Comparison of ENCODE assay signal across 8 cellular contexts in genomic region chr12:49088190-49088931, GRCh38. TPM values are rescaled to one million over a fixed set of nuclear protein-coding genes. Genes with fewer than 3 reads are reported as not detected.
A peak's percentile ranks its signal among the peaks of the same experiment; 100 is the strongest.
DNase-seq lines count a peak whose midpoint lies in the region; ATAC-seq, FAIRE-seq and TF ChIP-seq lines count a peak whose summit lies in the region.

No MANE protein-coding gene starts in this region.

- H3K9me1 ChIP-seq in endothelial cell of umbilical vein (replicated peaks; ENCODE audit: control insufficient read depth, extremely low read depth, insufficient read depth, low read length), result no peaks in the 10 kb centered on the region

- no peaks in the 10 kb centered on the region for H3K79me2 ChIP-seq in endothelial cell of umbilical vein (ENCODE audit: control insufficient read depth, insufficient read depth, low read length)

- CTCF ChIA-PET in CD8-positive, alpha-beta T cell (lab: Charles Lee), result interaction anchor here (0.6 to 6.8 kb wide), 45 partner anchors 8 to 201 kb away, joined by 3 to 153 read pairs (median 5); partner anchors contain the start of genes DDN, DHH, LMBR1L and RHEBL1
- CTCF ChIA-PET in activated CD8-positive, alpha-beta memory T cell treated with anti-CD3 and anti-CD28 coated beads, Interleukin-2, amount 10 ng/mL, durations not matched to agents 7 days and 5 days (lab: Charles Lee), result interaction anchor here (0.5 to 6.7 kb wide), 52 partner anchors 9 to 272 kb away, joined by 3 to 179 read pairs (median 4); partner anchors contain the start of genes ARF3, DDN, DHH and KMT2D
- CTCF ChIA-PET in endothelial cell of umbilical vein (lab: Charles Lee), result interaction anchor here (0.6 to 6.5 kb wide), 29 partner anchors 9 to 259 kb away, joined by 3 to 248 read pairs (median 7); partner anchors contain the start of genes LMBR1L, RHEBL1, TUBA1A and TUBA1B

- H3K27me3 ChIP-seq in CD8-positive, alpha-beta T cell (ENCODE audit: insufficient read depth, low read length), result peaks cover 45% of the 10 kb centered on the region
- H3K27me3 ChIP-seq in NT2/D1 (ENCODE audit: insufficient read depth, insufficient read length) (peaks cover 73% of the 10 kb centered on the region), endothelial cell of umbilical vein (ENCODE audit: control insufficient read depth in 2 of 2, insufficient read depth in 2 of 2, low read length in 2 of 2) (no peaks in the 10 kb centered on the region)

- peak; percentile 99 for FAIRE-seq in endothelial cell of umbilical vein (lab: Jason Lieb, UNC)

- H4K20me1 ChIP-seq in endothelial cell of umbilical vein (replicated peaks; ENCODE audit: control insufficient read depth, extremely low read depth, insufficient read depth, low read length), result no peaks in the 10 kb centered on the region

- H3K27ac Mint-ChIP-seq in CD8-positive, alpha-beta T cell, result no peak overlapping the region
- H3K27ac Mint-ChIP-seq in activated CD8-positive, alpha-beta memory T cell treated with anti-CD3 and anti-CD28 coated beads, Interleukin-2, amount 10 ng/mL, durations not matched to agents 7 days and 5 days, result peak overlapping the region; percentile 6

- no peak overlapping the region for H3K4me3 ChIP-seq in CD8-positive, alpha-beta T cell (ENCODE audit: low read depth, low read length)
- H3K4me3 ChIP-seq in NT2/D1 (ENCODE audit: insufficient read length, low read depth), result no peak overlapping the region
- H3K4me3 ChIP-seq in endothelial cell of umbilical vein (replicated peaks in 1 of 3; ENCODE audit: insufficient read depth in 1 of 3, low read depth in 1 of 3, low read length in 3 of 3), result no peak overlapping the region

- intact Hi-C loops in CD8-positive, alpha-beta T cell (cut with DNase I, micrococcal nuclease), result loop anchor here (1.0 to 2.0 kb wide), 7 partner anchors 19 to 147 kb away; partner anchors contain the start of genes LMBR1L (in 1 of the 2), RHEBL1 (in 1 of the 2) and TUBA1A (in 1 of the 2)
- intact Hi-C loops in endothelial cell of umbilical vein (cut with micrococcal nuclease), result loop anchor here (1.0 to 2.0 kb wide), 4 partner anchors 10 to 147 kb away; partner anchors contain the start of gene TUBA1B

- ATAC-seq in CD8-positive, alpha-beta T cell, result peak; percentile 88
- ATAC-seq in GM21390 (IDR thresholded peaks at IDR 0.05; ENCODE audit: unreplicated experiment), result peak; percentile 85
- ATAC-seq in activated CD8-positive, alpha-beta memory T cell treated with anti-CD3 and anti-CD28 coated beads, Interleukin-2, amount 10 ng/mL, durations not matched to agents 7 days and 5 days, result peak; percentile 86

- H3K9me3 ChIP-seq in CD8-positive, alpha-beta T cell (ENCODE audit: low read length), result no peaks in the 10 kb centered on the region
- H3K9me3 ChIP-seq in NT2/D1 (ENCODE audit: insufficient read depth, low read length) (no peaks in the 10 kb centered on the region; the same call in 1 of the 2 replicates), endothelial cell of umbilical vein (replicated peaks; ENCODE audit: control insufficient read depth, insufficient read depth, low read length) (no peaks in the 10 kb centered on the region)

- dilution Hi-C loops in endothelial cell of umbilical vein (cut with MboI; ENCODE audit: extremely low pct_ligation_motif_present, low sequenced_read_pairs), result no loop called here

- peaks cover 44% of the 10 kb centered on the region for H3K27me3 Mint-ChIP-seq in CD8-positive, alpha-beta T cell (ENCODE audit: low read depth)
- H3K27me3 Mint-ChIP-seq in activated CD8-positive, alpha-beta memory T cell treated with anti-CD3 and anti-CD28 coated beads, Interleukin-2, amount 10 ng/mL, durations not matched to agents 7 days and 5 days, result peaks cover 45% of the 10 kb centered on the region

- peaks cover 45% of the 10 kb centered on the region for H3K4me1 ChIP-seq in CD8-positive, alpha-beta T cell (ENCODE audit: insufficient read depth, low read length)
- H3K4me1 ChIP-seq in NT2/D1 (ENCODE audit: insufficient read depth, insufficient read length) (peaks cover 3% of the 10 kb centered on the region), endothelial cell of umbilical vein (ENCODE audit: control insufficient read depth, extremely low read depth, insufficient read depth, low read length) (peaks cover 39% of the 10 kb centered on the region)

- H3K27ac ChIP-seq in CD8-positive, alpha-beta T cell (ENCODE audit: low read depth, low read length), result no peak overlapping the region
- H3K27ac ChIP-seq in endothelial cell of umbilical vein (ENCODE audit: insufficient read depth, low read depth, low read length), result no peak overlapping the region

- no peak for TF ChIP-seq POLR2A in endothelial cell of umbilical vein (IDR thresholded peaks at IDR 0.05; ENCODE audit: low read depth, low read length)

- no peaks in the 10 kb centered on the region for H3K9me3 Mint-ChIP-seq in CD8-positive, alpha-beta T cell
- no peaks in the 10 kb centered on the region for H3K9me3 Mint-ChIP-seq in activated CD8-positive, alpha-beta memory T cell treated with anti-CD3 and anti-CD28 coated beads, Interleukin-2, amount 10 ng/mL, durations not matched to agents 7 days and 5 days (ENCODE audit: low read depth)

- no TSS peak for BruUV-seq in endothelial cell of umbilical vein (replicated peaks; lab: Mats Ljungman, UMichigan)

- H2AFZ ChIP-seq in endothelial cell of umbilical vein (ENCODE audit: low read depth, low read length), result peak overlapping the region; percentile 64

- H3K9ac ChIP-seq in NT2/D1 (ENCODE audit: insufficient read length, low read depth) (no peak overlapping the region), endothelial cell of umbilical vein (replicated peaks; ENCODE audit: extremely low read depth, insufficient read depth, low read length) (no peak overlapping the region)

- H3K4me3 Mint-ChIP-seq in CD8-positive, alpha-beta T cell, result no peak overlapping the region
- no peak overlapping the region for H3K4me3 Mint-ChIP-seq in activated CD8-positive, alpha-beta memory T cell treated with anti-CD3 and anti-CD28 coated beads, Interleukin-2, amount 10 ng/mL, durations not matched to agents 7 days and 5 days

- H3K4me2 ChIP-seq in endothelial cell of umbilical vein (ENCODE audit: insufficient read depth, low read length), result peak overlapping the region; percentile 18

- TF ChIP-seq CTCF in CD8-positive, alpha-beta T cell (IDR thresholded peaks at IDR 0.05), result peak; percentile 79
- TF ChIP-seq CTCF in endothelial cell of umbilical vein (IDR thresholded peaks at IDR 0.05; ENCODE audit: extremely low read depth in 1 of 2, insufficient read depth in 1 of 2, low read depth in 1 of 2, low read length in 2 of 2), result peak; percentile 90 to 95

- POLR2A ChIA-PET in CD8-positive, alpha-beta T cell (lab: Charles Lee), result interaction anchor here (0.8 to 1.4 kb wide), 2 partner anchors 42 to 147 kb away, joined by 4 to 13 read pairs; partner anchors contain the start of gene TUBA1B
- POLR2A ChIA-PET in endothelial cell of umbilical vein (lab: Charles Lee), result interaction anchor here (0.6 to 1.5 kb wide), 8 partner anchors 10 to 100 kb away, joined by 3 to 12 read pairs (median 4); partner anchors contain the start of genes RHEBL1 and TUBA1B

- DNase-seq in CD8-positive, alpha-beta T cell, result peak; percentile 19 to 81 (median 69)
- peak; percentile 91 for DNase-seq in HuH-7 (ENCODE audit: low spot score)
- DNase-seq in NT2/D1 (ENCODE audit: low read depth, low spot score), result peak; percentile 69
- peak; percentile 82 for DNase-seq in activated CD8-positive, alpha-beta memory T cell treated with anti-CD3 and anti-CD28 coated beads, Interleukin-2, amount 10 ng/mL, durations not matched to agents 7 days and 5 days
- peak; percentile 91 for DNase-seq in endothelial cell of umbilical vein (ENCODE audit: low read depth, low spot score)
- peak; percentile 63 for DNase-seq in mucosa of gallbladder (ENCODE audit: low spot score)
- peak; percentile 31 to 51 for DNase-seq in stimulated activated CD8-positive, alpha-beta memory T cell treated with anti-CD3 and anti-CD28 coated beads, Interleukin-7, amount 100 ng/mL, for 1 hour (ENCODE audit: low read depth in 2 of 2)

- H3K36me3 Mint-ChIP-seq in CD8-positive, alpha-beta T cell, result no peaks in the 10 kb centered on the region
- H3K36me3 Mint-ChIP-seq in activated CD8-positive, alpha-beta memory T cell treated with anti-CD3 and anti-CD28 coated beads, Interleukin-2, amount 10 ng/mL, durations not matched to agents 7 days and 5 days, result no peaks in the 10 kb centered on the region

- no peaks in the 10 kb centered on the region for H3K36me3 ChIP-seq in CD8-positive, alpha-beta T cell (ENCODE audit: insufficient read depth, low read length)
- no peaks in the 10 kb centered on the region for H3K36me3 ChIP-seq in NT2/D1 (ENCODE audit: insufficient read depth, insufficient read length, low read length)
- H3K36me3 ChIP-seq in endothelial cell of umbilical vein (ENCODE audit: control insufficient read depth in 2 of 2, extremely low read depth in 1 of 2, insufficient read depth in 2 of 2, low read length in 2 of 2), result no peaks in the 10 kb centered on the region

- H3K4me1 Mint-ChIP-seq in CD8-positive, alpha-beta T cell (ENCODE audit: low read depth), result peaks cover 36% of the 10 kb centered on the region
- H3K4me1 Mint-ChIP-seq in activated CD8-positive, alpha-beta memory T cell treated with anti-CD3 and anti-CD28 coated beads, Interleukin-2, amount 10 ng/mL, durations not matched to agents 7 days and 5 days, result peaks cover 68% of the 10 kb centered on the region

RNA-seq across cellular contexts. Expression of gene DHH, which starts 6.2 kb away (rescaled TPM):
- total RNA-seq in CD8-positive, alpha-beta T cell, result under 1 TPM; 0.71 to 0.78 TPM
- total RNA-seq in activated CD8-positive, alpha-beta memory T cell treated with anti-CD3 and anti-CD28 coated beads, Interleukin-2, amount 10 ng/mL, durations not matched to agents 7 days and 5 days, result under 1 TPM in 1 of 2 experiments, not detected in 1; 0.15 TPM
- total RNA-seq in endothelial cell of umbilical vein (3.3 and 3.9 TPM in 2 replicates), mucosa of gallbladder (1.5 TPM)
- 2.9 and 4.2 TPM in 2 replicates for polyA plus RNA-seq in endothelial cell of umbilical vein
- polyA plus RNA-seq in endothelial cell of umbilical vein (2011; cell fraction: cytosol; rRNA removed), result 1.7 and 3.0 TPM in 2 replicates
- 1.4 and 1.8 TPM in 2 replicates for polyA plus RNA-seq in endothelial cell of umbilical vein (2011; cell fraction: nucleus; rRNA removed)
- 1.7 and 2.6 TPM in 2 replicates for polyA plus RNA-seq in endothelial cell of umbilical vein (2012)
- polyA minus RNA-seq in endothelial cell of umbilical vein, result 1.5 and 3.0 TPM in 2 replicates
- not detected for polyA minus RNA-seq in endothelial cell of umbilical vein (2011; cell fraction: cytosol; rRNA and poly(A)+ RNA removed)
- 1.3 and 1.5 TPM in 2 replicates for polyA minus RNA-seq in endothelial cell of umbilical vein (2011; cell fraction: nucleus; rRNA and poly(A)+ RNA removed)

RNA-seq across cellular contexts. Expression of gene RHEBL1, which starts 18.6 kb away (rescaled TPM):
- 1 to 10 TPM; 4.7 to 5.6 TPM for total RNA-seq in CD8-positive, alpha-beta T cell
- total RNA-seq in activated CD8-positive, alpha-beta memory T cell treated with anti-CD3 and anti-CD28 coated beads, Interleukin-2, amount 10 ng/mL, durations not matched to agents 7 days and 5 days, result 10 to 100 TPM; 14.9 to 15.1 TPM
- total RNA-seq in endothelial cell of umbilical vein, result 2.3 and 2.6 TPM in 2 replicates
- 2.2 and 2.7 TPM in 2 replicates for polyA plus RNA-seq in endothelial cell of umbilical vein
- 1.7 and 2.1 TPM in 2 replicates for polyA plus RNA-seq in endothelial cell of umbilical vein (2011; cell fraction: cytosol; rRNA removed)
- 1.6 and 2.2 TPM in 2 replicates for polyA plus RNA-seq in endothelial cell of umbilical vein (2011; cell fraction: nucleus; rRNA removed)
- 2.0 and 2.6 TPM in 2 replicates for polyA plus RNA-seq in endothelial cell of umbilical vein (2012)
- 1.5 TPM in 1 of 2 replicates, not detected in the other for polyA minus RNA-seq in endothelial cell of umbilical vein
- polyA minus RNA-seq in endothelial cell of umbilical vein (2011; cell fraction: cytosol; rRNA and poly(A)+ RNA removed), result 2.7 TPM
- polyA minus RNA-seq in endothelial cell of umbilical vein (2011; cell fraction: nucleus; rRNA and poly(A)+ RNA removed), result 0.63 TPM in 1 of 2 replicates, not detected in the other
- 0.29 TPM for total RNA-seq in mucosa of gallbladder

RNA-seq across cellular contexts. Expression of gene LMBR1L, which starts 22.3 kb away (rescaled TPM):
- total RNA-seq in CD8-positive, alpha-beta T cell, result 100 to 1,000 TPM; 464 to 497 TPM
- total RNA-seq in activated CD8-positive, alpha-beta memory T cell treated with anti-CD3 and anti-CD28 coated beads, Interleukin-2, amount 10 ng/mL, durations not matched to agents 7 days and 5 days, result 10 to 100 TPM; 46.9 to 53.4 TPM
- total RNA-seq in endothelial cell of umbilical vein (92.8 and 106 TPM in 2 replicates), mucosa of gallbladder (53.1 TPM)
- polyA plus RNA-seq in endothelial cell of umbilical vein, result 78.3 and 99.1 TPM in 2 replicates
- polyA plus RNA-seq in endothelial cell of umbilical vein (2011; cell fraction: cytosol; rRNA removed), result 41.6 and 57.0 TPM in 2 replicates
- polyA plus RNA-seq in endothelial cell of umbilical vein (2011; cell fraction: nucleus; rRNA removed), result 340 and 481 TPM in 2 replicates
- polyA plus RNA-seq in endothelial cell of umbilical vein (2012), result 78.3 and 84.6 TPM in 2 replicates
- 172 and 185 TPM in 2 replicates for polyA minus RNA-seq in endothelial cell of umbilical vein
- polyA minus RNA-seq in endothelial cell of umbilical vein (2011; cell fraction: cytosol; rRNA and poly(A)+ RNA removed), result 5.4 TPM
- polyA minus RNA-seq in endothelial cell of umbilical vein (2011; cell fraction: nucleus; rRNA and poly(A)+ RNA removed), result 110 and 154 TPM in 2 replicates

RNA-seq across cellular contexts. Expression of gene KMT2D, which starts 27.8 kb away (rescaled TPM):
- total RNA-seq in CD8-positive, alpha-beta T cell, result 100 to 1,000 TPM; 112 to 127 TPM
- total RNA-seq in activated CD8-positive, alpha-beta memory T cell treated with anti-CD3 and anti-CD28 coated beads, Interleukin-2, amount 10 ng/mL, durations not matched to agents 7 days and 5 days, result 100 to 1,000 TPM; 107 to 132 TPM
- total RNA-seq in endothelial cell of umbilical vein (106 and 120 TPM in 2 replicates), mucosa of gallbladder (104 TPM)
- 11.5 and 15.1 TPM in 2 replicates for polyA plus RNA-seq in endothelial cell of umbilical vein
- 23.2 and 26.0 TPM in 2 replicates for polyA plus RNA-seq in endothelial cell of umbilical vein (2011; cell fraction: cytosol; rRNA removed)
- polyA plus RNA-seq in endothelial cell of umbilical vein (2011; cell fraction: nucleus; rRNA removed), result 85.9 and 110 TPM in 2 replicates
- 40.1 and 45.3 TPM in 2 replicates for polyA plus RNA-seq in endothelial cell of umbilical vein (2012)
- 46.9 and 49.0 TPM in 2 replicates for polyA minus RNA-seq in endothelial cell of umbilical vein
- 31.9 TPM for polyA minus RNA-seq in endothelial cell of umbilical vein (2011; cell fraction: cytosol; rRNA and poly(A)+ RNA removed)
- polyA minus RNA-seq in endothelial cell of umbilical vein (2011; cell fraction: nucleus; rRNA and poly(A)+ RNA removed), result 43.5 and 55.7 TPM in 2 replicates

RNA-seq across cellular contexts. Expression of gene TUBA1B, which starts 42.8 kb away (rescaled TPM):
- 100 to 1,000 TPM; 103 to 105 TPM for total RNA-seq in CD8-positive, alpha-beta T cell
- 1,000 to 10,000 TPM; 1,970 to 2,009 TPM for total RNA-seq in activated CD8-positive, alpha-beta memory T cell treated with anti-CD3 and anti-CD28 coated beads, Interleukin-2, amount 10 ng/mL, durations not matched to agents 7 days and 5 days
- total RNA-seq in endothelial cell of umbilical vein (2,228 and 2,245 TPM in 2 replicates), mucosa of gallbladder (361 TPM)
- 5,362 and 5,535 TPM in 2 replicates for polyA plus RNA-seq in endothelial cell of umbilical vein
- 3,501 and 4,863 TPM in 2 replicates for polyA plus RNA-seq in endothelial cell of umbilical vein (2011; cell fraction: cytosol; rRNA removed)
- 1,748 and 1,873 TPM in 2 replicates for polyA plus RNA-seq in endothelial cell of umbilical vein (2011; cell fraction: nucleus; rRNA removed)
- 1,739 and 2,630 TPM in 2 replicates for polyA plus RNA-seq in endothelial cell of umbilical vein (2012)
- 3,873 and 4,381 TPM in 2 replicates for polyA minus RNA-seq in endothelial cell of umbilical vein
- polyA minus RNA-seq in endothelial cell of umbilical vein (2011; cell fraction: cytosol; rRNA and poly(A)+ RNA removed), result 1,513 TPM
- 672 and 794 TPM in 2 replicates for polyA minus RNA-seq in endothelial cell of umbilical vein (2011; cell fraction: nucleus; rRNA and poly(A)+ RNA removed)

Comparison
In these comparisons a context has a peak if more than half of its experiments do, and no peak if none do; other contexts are left out.
1. DNase-seq: peak in every context shown above with its lines; median percentile 91 in HuH-7; 91 in endothelial cell of umbilical vein; 82 in activated CD8-positive, alpha-beta memory T cell treated with anti-CD3 and anti-CD28 coated beads, Interleukin-2, amount 10 ng/mL, durations not matched to agents 7 days and 5 days; 69 in CD8-positive, alpha-beta T cell; 69 in NT2/D1; 63 in mucosa of gallbladder; 41 in stimulated activated CD8-positive, alpha-beta memory T cell treated with anti-CD3 and anti-CD28 coated beads, Interleukin-7, amount 100 ng/mL, for 1 hour.